In genomic region chr7:110835209-110835608, GRCh38 we compare ENCODE assay signal across 12 cellular contexts.
DNase-seq lines count a peak whose midpoint lies in the region; ATAC-seq and TF ChIP-seq lines count a peak whose summit lies in the region.
"Had no signal": no experiment of that assay in that cellular context is flagged by ENCODE, and none has a peak within 500 bp of the region (broad histone marks: within the 10 kb centered on the region; RNA-seq: fewer than 3 reads in every experiment).

No MANE protein-coding gene starts in this region.

- in situ Hi-C loops in transverse colon (cut with MboI; ENCODE audit: low pct_ligation_motif_present in 1 of 4, low pct_unique_long_range_greater_than_20kb in 1 of 4, low sequenced_read_pairs in 3 of 4) = no loop called here

- ATAC-seq in SK-N-SH treated with all-trans-retinoic acid at 6 μM for 48 hours = no peak
- no peak for ATAC-seq in activated T-helper 17 cell treated with anti-CD3 and anti-CD28 coated beads, Interleukin-2, amount 50 U/mL, for 72 hours (replicated peaks)
- no peak for ATAC-seq in GM18867 (IDR thresholded peaks at IDR 0.05; ENCODE audit: unreplicated experiment)
- no peak for ATAC-seq in activated CD8-positive, alpha-beta memory T cell treated with anti-CD3 and anti-CD28 coated beads, Interleukin-2, amount 10 ng/mL, durations not matched to agents 7 days and 5 days

- H3K79me2 ChIP-seq in SK-N-SH (ENCODE audit: insufficient read depth) = no peaks in the 10 kb centered on the region

- H3K9ac ChIP-seq in SK-N-SH = no peak overlapping the region

- TF ChIP-seq RAD21 in SK-N-SH (IDR thresholded peaks at IDR 0.05; ENCODE audit: low read length) = no peak

- TF ChIP-seq CTCF in SK-N-SH (IDR thresholded peaks at IDR 0.05) = no peak
- no peak for TF ChIP-seq CTCF in transverse colon (IDR thresholded peaks at IDR 0.05)

- H3F3A ChIP-seq in SK-N-SH (replicated peaks; ENCODE audit: insufficient read depth) = no peaks in the 10 kb centered on the region

- 67% methylated on average over 1 of the region's 1 CpG for WGBS in SK-N-SH (ENCODE audit: low lambda C conversion rate)
- 25 to 35% methylated on average over 1 of the region's 1 CpG for WGBS in transverse colon (ENCODE audit: low coverage in 1 of 2), 2 donors

- POLR2A ChIA-PET in SK-N-SH (lab: Yijun Ruan, JAX) = no interaction called here

- intact Hi-C loops in transverse colon (cut with DNase I; ENCODE audit: low total_unique reads) = no loop called here

- no peaks in the 10 kb centered on the region for H3K27me3 ChIP-seq in SK-N-SH (ENCODE audit: insufficient read depth)
- H3K27me3 ChIP-seq in transverse colon = no peaks in the 10 kb centered on the region

- H4K20me1 ChIP-seq in SK-N-SH (ENCODE audit: insufficient read depth) = no peaks in the 10 kb centered on the region

- TF ChIP-seq EP300 in SK-N-SH (IDR thresholded peaks at IDR 0.05; ENCODE audit: borderline replicate concordance in 1 of 2, low read depth in 1 of 2, low read length in 1 of 2) = no peak
- no peak for TF ChIP-seq EP300 in transverse colon (IDR thresholded peaks at IDR 0.05; ENCODE audit: low read depth)

- H3K27ac Mint-ChIP-seq in activated T-helper 17 cell treated with anti-CD3 and anti-CD28 coated beads, Interleukin-2, amount 50 U/mL, for 72 hours = no peak overlapping the region
- H3K27ac Mint-ChIP-seq in activated CD8-positive, alpha-beta memory T cell treated with anti-CD3 and anti-CD28 coated beads, Interleukin-2, amount 10 ng/mL, durations not matched to agents 7 days and 5 days = no peak overlapping the region
- H3K27ac Mint-ChIP-seq: activated CD4-positive, alpha-beta T cell treated with anti-CD3 and anti-CD28 coated beads, Interleukin-2, amount 10 ng/mL, durations not matched to agents 7 days and 5 days; activated T-helper 1 cell treated with anti-CD3 and anti-CD28 coated beads, Interleukin-12 subunit alpha, Interleukin-12 subunit beta, Interleukin-2, Interleukin-4 antibody, amounts not matched to agents 30 ng/mL and 10 ng/mL and 1 ng/mL, durations not matched to agents 14 hours and 24 hours and 36 hours; T-helper 1 cell treated with Interleukin-12 subunit alpha and Interleukin-12 subunit beta and Interleukin-4 antibody, amounts not matched to agents 30 μg/mL and 1 μg/mL, for 36 hours; type B pancreatic cell had no signal

- no peaks in the 10 kb centered on the region for H3K27me3 Mint-ChIP-seq in activated T-helper 17 cell treated with anti-CD3 and anti-CD28 coated beads, Interleukin-2, amount 50 U/mL, for 72 hours
- H3K27me3 Mint-ChIP-seq in activated CD8-positive, alpha-beta memory T cell treated with anti-CD3 and anti-CD28 coated beads, Interleukin-2, amount 10 ng/mL, durations not matched to agents 7 days and 5 days = no peaks in the 10 kb centered on the region
- H3K27me3 Mint-ChIP-seq: activated CD4-positive, alpha-beta T cell treated with anti-CD3 and anti-CD28 coated beads, Interleukin-2, amount 10 ng/mL, durations not matched to agents 7 days and 5 days; type B pancreatic cell had no signal

- CTCF ChIA-PET in SK-N-SH (lab: Yijun Ruan, JAX) = interaction anchor here (0.9 to 1.3 kb wide), 2 partner anchors 10 to 209 kb away, joined by 3 to 4 read pairs; no protein-coding TSS in a partner anchor
- CTCF ChIA-PET in activated CD8-positive, alpha-beta memory T cell treated with anti-CD3 and anti-CD28 coated beads, Interleukin-2, amount 10 ng/mL, durations not matched to agents 7 days and 5 days (lab: Charles Lee) = interaction anchor here (1.1 kb wide), 1 partner anchor 43 kb away, joined by 3 read pairs; no protein-coding TSS in a partner anchor

- H3K36me3 ChIP-seq in SK-N-SH (replicated peaks in 1 of 2; ENCODE audit: control insufficient read depth in 1 of 2, insufficient read depth in 2 of 2, low read length in 1 of 2) (no peaks in the 10 kb centered on the region), transverse colon (no peaks in the 10 kb centered on the region)

- TF ChIP-seq POLR2A in transverse colon (IDR thresholded peaks at IDR 0.05) = no peak

- peak; percentile 2 for DNase-seq in SK-N-SH
- peak; percentile 83 for DNase-seq in NCI-H2227 treated with DMSO at 0.1 percent for 48 hours (lab: John Stamatoyannopoulos, UW)
- peak; percentile 6 for DNase-seq in central memory CD4-positive, alpha-beta T cell
- DNase-seq in transverse colon = peak; percentile 23
- no peak for DNase-seq in activated CD8-positive, alpha-beta memory T cell treated with anti-CD3 and anti-CD28 coated beads, Interleukin-2, amount 10 ng/mL, durations not matched to agents 7 days and 5 days
- DNase-seq: activated CD4-positive, alpha-beta T cell treated with anti-CD3 and anti-CD28 coated beads, Interleukin-2, amount 10 ng/mL, durations not matched to agents 7 days and 5 days had no signal

- no peaks in the 10 kb centered on the region for H3K9me3 ChIP-seq in SK-N-SH
- no peaks in the 10 kb centered on the region for H3K9me3 ChIP-seq in transverse colon

- no peaks in the 10 kb centered on the region for H3K36me3 Mint-ChIP-seq in activated T-helper 17 cell treated with anti-CD3 and anti-CD28 coated beads, Interleukin-2, amount 50 U/mL, for 72 hours (ENCODE audit: low read depth)
- peaks cover 1% of the 10 kb centered on the region for H3K36me3 Mint-ChIP-seq in activated CD8-positive, alpha-beta memory T cell treated with anti-CD3 and anti-CD28 coated beads, Interleukin-2, amount 10 ng/mL, durations not matched to agents 7 days and 5 days

- H3K4me1 ChIP-seq in SK-N-SH (ENCODE audit: control insufficient read depth in 1 of 2, insufficient read depth in 2 of 2, low read depth in 1 of 2, low read length in 1 of 2) = peaks cover 0 to 17% of the 10 kb centered on the region in 2 experiments; a peak in 2 of 4 replicates
- H3K4me1 ChIP-seq in transverse colon = peaks cover 0 to 33% (median 14%) of the 10 kb centered on the region in 4 donors

- no peaks in the 10 kb centered on the region for H3K9me3 Mint-ChIP-seq in activated T-helper 17 cell treated with anti-CD3 and anti-CD28 coated beads, Interleukin-2, amount 50 U/mL, for 72 hours
- no peaks in the 10 kb centered on the region for H3K9me3 Mint-ChIP-seq in activated CD8-positive, alpha-beta memory T cell treated with anti-CD3 and anti-CD28 coated beads, Interleukin-2, amount 10 ng/mL, durations not matched to agents 7 days and 5 days (ENCODE audit: low read depth)
- H3K9me3 Mint-ChIP-seq: T-helper 1 cell treated with Interleukin-12 subunit alpha and Interleukin-12 subunit beta and Interleukin-4 antibody, amounts not matched to agents 30 μg/mL and 1 μg/mL, for 36 hours had no signal

- H3K4me1 Mint-ChIP-seq in activated T-helper 17 cell treated with anti-CD3 and anti-CD28 coated beads, Interleukin-2, amount 50 U/mL, for 72 hours = no peaks in the 10 kb centered on the region
- no peaks in the 10 kb centered on the region for H3K4me1 Mint-ChIP-seq in activated CD8-positive, alpha-beta memory T cell treated with anti-CD3 and anti-CD28 coated beads, Interleukin-2, amount 10 ng/mL, durations not matched to agents 7 days and 5 days

- no peaks in the 10 kb centered on the region for H3K9me2 ChIP-seq in SK-N-SH

- H3K4me2 ChIP-seq in SK-N-SH = no peak overlapping the region

- no peak overlapping the region for H2AFZ ChIP-seq in SK-N-SH (ENCODE audit: low read depth)

- no peak overlapping the region for H3K4me3 ChIP-seq in SK-N-SH (ENCODE audit: low read depth in 2 of 2, low read length in 1 of 2)
- no peak overlapping the region for H3K4me3 ChIP-seq in transverse colon

- H3K4me3 Mint-ChIP-seq in activated T-helper 17 cell treated with anti-CD3 and anti-CD28 coated beads, Interleukin-2, amount 50 U/mL, for 72 hours = no peak overlapping the region
- no peak overlapping the region for H3K4me3 Mint-ChIP-seq in activated CD8-positive, alpha-beta memory T cell treated with anti-CD3 and anti-CD28 coated beads, Interleukin-2, amount 10 ng/mL, durations not matched to agents 7 days and 5 days
- H3K4me3 Mint-ChIP-seq: activated CD4-positive, alpha-beta T cell treated with anti-CD3 and anti-CD28 coated beads, Interleukin-2, amount 10 ng/mL, durations not matched to agents 7 days and 5 days; activated T-helper 1 cell treated with anti-CD3 and anti-CD28 coated beads, Interleukin-12 subunit alpha, Interleukin-12 subunit beta, Interleukin-2, Interleukin-4 antibody, amounts not matched to agents 30 ng/mL and 10 ng/mL and 1 ng/mL, durations not matched to agents 14 hours and 24 hours and 36 hours; T-helper 1 cell treated with Interleukin-12 subunit alpha and Interleukin-12 subunit beta and Interleukin-4 antibody, amounts not matched to agents 30 μg/mL and 1 μg/mL, for 36 hours; type B pancreatic cell had no signal

- H3K27ac ChIP-seq in SK-N-SH (ENCODE audit: low read depth in 2 of 2, low read length in 1 of 2) = peak overlapping the region in 1 of 2 experiments; percentile 35; a peak in 1 of 4 replicates
- peak overlapping the region in 3 of 4 donors; percentile 17 to 49 (median 23) for H3K27ac ChIP-seq in transverse colon

TF ChIP-seq in SK-N-SH, 30 proteins besides CTCF, POLR2A, EP300 and RAD21 (continues in another document):
- TF ChIP-seq NFIC (IDR thresholded peaks at IDR 0.05; ENCODE audit: borderline replicate concordance) = peak; percentile 38; the same call in 1 of the 2 replicates

TF ChIP-seq in SK-N-SH treated with all-trans-retinoic acid at 6 μM for 48 hours, 23 proteins besides CTCF, POLR2A, EP300 and RAD21 (continues in another document):
- TF ChIP-seq ZNF8 (CRISPR knock-in tag; IDR thresholded peaks at IDR 0.05) = no peak
- TF ChIP-seq ZFP30 (CRISPR knock-in tag; IDR thresholded peaks at IDR 0.05) = no peak
- TF ChIP-seq TSHZ2 (CRISPR knock-in tag; IDR thresholded peaks at IDR 0.05) = no peak
- no peak for TF ChIP-seq ISL1 (CRISPR knock-in tag; IDR thresholded peaks at IDR 0.05)
